ENCODE assay signal across 1 cellular context in genomic region chr9:77826621-77827020, GRCh38.
TF ChIP-seq lines count a peak whose summit lies in the region.

No MANE protein-coding gene starts in this region.

TF ChIP-seq in WTC11, 78 proteins besides CTCF, POLR2A, EP300 and RAD21 (continued from another document):
- no peak for TF ChIP-seq ZNF219 (CRISPR knock-in tag; IDR thresholded peaks at IDR 0.05; ENCODE audit: borderline replicate concordance)
